ENCODE assay signal across 8 cellular contexts in genomic region chr19:18701250-18701608, GRCh38.
DNase-seq lines count a peak whose midpoint lies in the region; ATAC-seq and TF ChIP-seq lines count a peak whose summit lies in the region.

No MANE protein-coding gene starts in this region.

- TF ChIP-seq CTCF in OCI-LY1 (IDR thresholded peaks at IDR 0.05; ENCODE audit: low read length) (no peak), fibroblast of pulmonary artery (IDR thresholded peaks at IDR 0.05; ENCODE audit: low read length, missing control alignments) (no peak)

- no peaks in the 10 kb centered on the region for H3F3A ChIP-seq in OCI-LY1 (ENCODE audit: insufficient read depth, low read length)

- H3K4me1 ChIP-seq in ACC112 (ENCODE audit: control insufficient read depth, insufficient read depth, low read length, unreplicated experiment) (peaks cover 4% of the 10 kb centered on the region), OCI-LY1 (ENCODE audit: insufficient read depth, low read length, severe bottlenecking) (peaks cover 24% of the 10 kb centered on the region), stomach smooth muscle (ENCODE audit: control insufficient read depth, insufficient read depth, low read length) (peaks cover 24% of the 10 kb centered on the region)

- H3K36me3 ChIP-seq in ACC112 (ENCODE audit: insufficient read depth, low read length) (no peaks in the 10 kb centered on the region), OCI-LY1 (ENCODE audit: insufficient read depth, low read length) (no peaks in the 10 kb centered on the region), stomach smooth muscle (ENCODE audit: control insufficient read depth in 2 of 2, insufficient read depth in 2 of 2, low read length in 2 of 2) (no peaks in the 10 kb centered on the region)

- H3K9me2 ChIP-seq in OCI-LY1 (ENCODE audit: low read depth, low read length) = no peaks in the 10 kb centered on the region

- H3K79me2 ChIP-seq in ACC112 (ENCODE audit: control insufficient read depth, insufficient read depth, low read length, unreplicated experiment) (no peaks in the 10 kb centered on the region), OCI-LY1 (ENCODE audit: insufficient read depth, low read length) (no peaks in the 10 kb centered on the region)

- H3K27me3 ChIP-seq in ACC112 (ENCODE audit: insufficient read depth, low read length) (no peaks in the 10 kb centered on the region), OCI-LY1 (ENCODE audit: insufficient read depth, low read length) (no peaks in the 10 kb centered on the region), stomach smooth muscle (ENCODE audit: control insufficient read depth in 1 of 2, insufficient read depth in 2 of 2, low read length in 2 of 2) (no peaks in the 10 kb centered on the region)

- H3K4me3 ChIP-seq in ACC112 (ENCODE audit: low read depth, low read length) = peak overlapping the region; percentile 74
- H3K4me3 ChIP-seq in OCI-LY1 (ENCODE audit: low read depth, low read length, poor library complexity, severe bottlenecking) = peak overlapping the region; percentile 51
- H3K4me3 ChIP-seq in fibroblast of pulmonary artery (replicated peaks; ENCODE audit: low read depth, low read length) = peak overlapping the region; percentile 47
- peak overlapping the region; percentile 77 to 84 for H3K4me3 ChIP-seq in stomach smooth muscle (ENCODE audit: low read length in 2 of 2)

- DNase-seq in fibroblast of pulmonary artery (ENCODE audit: low read depth) (no peak), medulla oblongata (ENCODE audit: extremely low spot score) (no peak), SW 1271 (lab: John Stamatoyannopoulos, UW) (no peak), glomerular visceral epithelial cell (ENCODE audit: extremely low spot score) (no peak)

- H3K9me3 ChIP-seq in OCI-LY1 (ENCODE audit: low read length) (no peaks in the 10 kb centered on the region), stomach smooth muscle (ENCODE audit: control insufficient read depth in 2 of 2, low read length in 2 of 2) (no peaks in the 10 kb centered on the region)

- H3K9ac ChIP-seq in OCI-LY1 (ENCODE audit: low read length) = no peak overlapping the region; the same call in 1 of the 2 replicates
- peak overlapping the region; percentile 41 to 62 for H3K9ac ChIP-seq in stomach smooth muscle (ENCODE audit: low read length in 2 of 2)

- H2AFZ ChIP-seq in ACC112 (ENCODE audit: low read length, unreplicated experiment) (peak overlapping the region; percentile 43), OCI-LY1 (ENCODE audit: low read length) (no peak overlapping the region)

- peak; percentile 27 for ATAC-seq in GM19463 (IDR thresholded peaks at IDR 0.05; ENCODE audit: unreplicated experiment)

- no peaks in the 10 kb centered on the region for H4K20me1 ChIP-seq in OCI-LY1 (ENCODE audit: insufficient read depth, low read length)

- peak overlapping the region; percentile 75 for H3K4me2 ChIP-seq in OCI-LY1 (ENCODE audit: low read length)

- no peak overlapping the region for H3K27ac ChIP-seq in ACC112 (ENCODE audit: low read depth, low read length)
- peak overlapping the region; percentile 80 for H3K27ac ChIP-seq in OCI-LY1 (ENCODE audit: low read depth, low read length, poor library complexity, severe bottlenecking)
- peak overlapping the region; percentile 41 for H3K27ac ChIP-seq in stomach smooth muscle (ENCODE audit: low read length)
